ENCODE assay signal across 26 cellular contexts in genomic region chr1:26388791-26389445, GRCh38. TPM values are rescaled to one million over a fixed set of nuclear protein-coding genes. Genes with fewer than 3 reads are reported as not detected.
DNase-seq lines count a peak whose midpoint lies in the region; ATAC-seq, FAIRE-seq and TF ChIP-seq lines count a peak whose summit lies in the region.
"Had no signal": no experiment of that assay in that cellular context is flagged by ENCODE, and none has a peak within 500 bp of the region (broad histone marks: within the 10 kb centered on the region; RNA-seq: fewer than 3 reads in every experiment).

No MANE protein-coding gene starts in this region.

- WGBS in GM12878 (ENCODE audit: insufficient coverage, insufficient replicate concordance, low lambda C conversion rate, missing lambda C conversion rate) = 36% methylated on average over 7 of the region's 7 CpGs
- 59% methylated on average over 7 of the region's 7 CpGs for WGBS in smooth muscle cell (ENCODE audit: low lambda C conversion rate)

- peaks cover 2% of the 10 kb centered on the region for H3K36me3 Mint-ChIP-seq in activated CD4-positive, alpha-beta T cell treated with anti-CD3 and anti-CD28 coated beads, Interleukin-2, amount 10 ng/mL, durations not matched to agents 7 days and 5 days (ENCODE audit: low read depth)
- H3K36me3 Mint-ChIP-seq in HFFc6 (ENCODE audit: low read depth) = no peaks in the 10 kb centered on the region
- H3K36me3 Mint-ChIP-seq: naive B cell had no signal

- H4K20me1 ChIP-seq in PC-3 (ENCODE audit: low read length) (no peaks in the 10 kb centered on the region), GM12878 (ENCODE audit: control insufficient read depth, insufficient read depth) (no peaks in the 10 kb centered on the region), smooth muscle cell (ENCODE audit: low read depth) (no peaks in the 10 kb centered on the region), MM.1S (ENCODE audit: insufficient read depth, low read length) (no peaks in the 10 kb centered on the region)
- H4K20me1 ChIP-seq: BLaER1 had no signal

- H2AFZ ChIP-seq in PC-3 (ENCODE audit: low read length) = no peak overlapping the region
- H2AFZ ChIP-seq in GM12878 (ENCODE audit: control insufficient read depth, low read depth, low read length) = no peak overlapping the region
- no peak overlapping the region for H2AFZ ChIP-seq in smooth muscle cell (ENCODE audit: low read depth)
- H2AFZ ChIP-seq in MM.1S (ENCODE audit: low read length) = no peak overlapping the region

- POLR2A ChIA-PET in activated CD4-positive, alpha-beta T cell treated with anti-CD3 and anti-CD28 coated beads, Interleukin-2, amount 10 ng/mL, durations not matched to agents 7 days and 5 days (lab: Charles Lee) = no interaction called here
- POLR2A ChIA-PET in PC-3 (lab: Charles Lee; ENCODE audit: unreplicated experiment) = no interaction called here
- POLR2A ChIA-PET in GM12878 (lab: Charles Lee) = interaction anchor here (0.5 to 1.0 kb wide), 2 partner anchors 11 to 18 kb away, joined by 3 to 6 read pairs; no protein-coding TSS in a partner anchor

- peak overlapping the region; percentile 0; the same call in 1 of the 2 replicates for H3K4me2 ChIP-seq in PC-3 (ENCODE audit: low read length)
- no peak overlapping the region for H3K4me2 ChIP-seq in GM12878 (ENCODE audit: control insufficient read depth, insufficient read depth)
- peak overlapping the region; percentile 35 for H3K4me2 ChIP-seq in smooth muscle cell
- H3K4me2 ChIP-seq in MM.1S (ENCODE audit: low read depth, low read length) = no peak overlapping the region
- H3K4me2 ChIP-seq: A549, BLaER1 had no signal

- CTCF ChIA-PET in activated CD4-positive, alpha-beta T cell treated with anti-CD3 and anti-CD28 coated beads, Interleukin-2, amount 10 ng/mL, durations not matched to agents 7 days and 5 days (lab: Charles Lee) = interaction anchor here (1.1 to 2.3 kb wide), 7 partner anchors 11 to 155 kb away, joined by 3 to 8 read pairs (median 5); partner anchors contain the start of gene CEP85
- CTCF ChIA-PET in PC-3 (lab: Charles Lee) = interaction anchor here (0.6 to 1.0 kb wide), 2 partner anchors 11 to 16 kb away, joined by 3 read pairs; no protein-coding TSS in a partner anchor
- CTCF ChIA-PET in GM12878 (lab: Yijun Ruan, JAX) = interaction anchor here (1.2 to 2.4 kb wide), 4 partner anchors 11 to 104 kb away, joined by 3 to 11 read pairs (median 6); no protein-coding TSS in a partner anchor

- H3F3A ChIP-seq in PC-3 (ENCODE audit: low read length, unreplicated experiment) = no peaks in the 10 kb centered on the region
- no peaks in the 10 kb centered on the region for H3F3A ChIP-seq in smooth muscle cell (ENCODE audit: low read depth)
- H3F3A ChIP-seq in MM.1S (ENCODE audit: insufficient read depth, low read length) = no peaks in the 10 kb centered on the region

- H3K4me1 ChIP-seq in PC-3 (ENCODE audit: insufficient read depth, low read length) = peaks cover 29% of the 10 kb centered on the region
- no peaks in the 10 kb centered on the region for H3K4me1 ChIP-seq in GM12878 (ENCODE audit: control insufficient read depth, insufficient read depth, low read length)
- H3K4me1 ChIP-seq in smooth muscle cell (ENCODE audit: low read depth) = peaks cover 9% of the 10 kb centered on the region
- H3K4me1 ChIP-seq in MM.1S (ENCODE audit: low read length) = no peaks in the 10 kb centered on the region

- TF ChIP-seq CTCF in PC-3 (conservative IDR thresholded peaks at IDR 0.05; ENCODE audit: low read depth, low read length) = no peak
- no peak for TF ChIP-seq CTCF in GM12878 (IDR thresholded peaks at IDR 0.05 in 2 of 3, conservative IDR thresholded peaks at IDR 0.05 in 1 of 3; ENCODE audit: control insufficient read depth in 2 of 3, extremely low read depth in 1 of 3, insufficient read depth in 1 of 3, low read depth in 3 of 3, low read length in 3 of 3)
- no peak for TF ChIP-seq CTCF in smooth muscle cell (IDR thresholded peaks at IDR 0.05; ENCODE audit: borderline replicate concordance, insufficient read depth, poor library complexity, severe bottlenecking)
- no peak for TF ChIP-seq CTCF in MM.1S (IDR thresholded peaks at IDR 0.05; ENCODE audit: low read length)
- TF ChIP-seq CTCF in HFFc6 (IDR thresholded peaks at IDR 0.05) = no peak

- no peaks in the 10 kb centered on the region for H3K36me3 ChIP-seq in PC-3 (ENCODE audit: low read depth, low read length)
- H3K36me3 ChIP-seq in GM12878 (ENCODE audit: control insufficient read depth in 2 of 2, insufficient read depth in 2 of 2, low read length in 1 of 2) = no peaks in the 10 kb centered on the region
- no peaks in the 10 kb centered on the region for H3K36me3 ChIP-seq in smooth muscle cell (ENCODE audit: low read depth)
- no peaks in the 10 kb centered on the region for H3K36me3 ChIP-seq in MM.1S (replicated peaks; ENCODE audit: insufficient read depth, low read length)
- H3K36me3 ChIP-seq: BLaER1, heart left ventricle had no signal

- no peaks in the 10 kb centered on the region for H3K9me3 ChIP-seq in PC-3 (ENCODE audit: low read length)
- no peaks in the 10 kb centered on the region for H3K9me3 ChIP-seq in GM12878 (replicated peaks; ENCODE audit: control insufficient read depth, insufficient read depth, low read length)
- no peaks in the 10 kb centered on the region for H3K9me3 ChIP-seq in smooth muscle cell (replicated peaks; ENCODE audit: low read depth)
- H3K9me3 ChIP-seq in MM.1S (replicated peaks; ENCODE audit: insufficient read depth, low read length) = no peaks in the 10 kb centered on the region
- H3K9me3 ChIP-seq: A549, BLaER1, heart left ventricle had no signal

- no peak for TF ChIP-seq EP300 in GM12878 (IDR thresholded peaks at IDR 0.05; ENCODE audit: borderline replicate concordance in 1 of 2, control insufficient read depth in 1 of 2, low read depth in 2 of 2, low read length in 2 of 2)

- BruUV-seq in PC-3 (replicated peaks; lab: Mats Ljungman, UMichigan) (no TSS peak), GM12878 (replicated peaks; lab: Mats Ljungman, UMichigan) (no TSS peak)

- in situ Hi-C loops in GM12878 (cut with MboI) = no loop called here

- peaks cover 3% of the 10 kb centered on the region for H3K9me3 Mint-ChIP-seq in activated CD4-positive, alpha-beta T cell treated with anti-CD3 and anti-CD28 coated beads, Interleukin-2, amount 10 ng/mL, durations not matched to agents 7 days and 5 days
- H3K9me3 Mint-ChIP-seq in HFFc6 = no peaks in the 10 kb centered on the region
- H3K9me3 Mint-ChIP-seq: activated naive CD4-positive, alpha-beta T cell treated with anti-CD3 and anti-CD28 coated beads for 36 hours; naive B cell had no signal

- SMC1A ChIA-PET in GM12878 (lab: Charles Lee; ENCODE audit: uncharacterized antibody, unreplicated experiment) = no interaction called here

- DNase-seq in activated CD4-positive, alpha-beta T cell treated with anti-CD3 and anti-CD28 coated beads, Interleukin-2, amount 10 ng/mL, durations not matched to agents 7 days and 5 days = no peak
- DNase-seq in activated CD4-positive, alpha-beta T cell treated with anti-CD3 and anti-CD28 coated beads, Interleukin-2, amount 50 U/mL, for 4 hours = no peak
- DNase-seq in PC-3 = peak; percentile 45
- DNase-seq in GM12878 (ENCODE audit: low read depth, low spot score) = no peak
- DNase-seq in smooth muscle cell (lab: John Stamatoyannopoulos, UW; ENCODE audit: unreplicated experiment) = no peak
- DNase-seq in MM.1S = no peak
- DNase-seq in HFFc6 = no peak
- DNase-seq: activated CD4-positive, alpha-beta T cell treated with anti-CD3 and anti-CD28 coated beads for 48 hours; activated naive CD4-positive, alpha-beta T cell treated with anti-CD3 and anti-CD28 coated beads for 36 hours; heart left ventricle; left colon; naive B cell; NCI-H146; NCI-H2171; NCI-H526; retina had no signal

- peaks cover 2% of the 10 kb centered on the region for H3K27me3 Mint-ChIP-seq in activated CD4-positive, alpha-beta T cell treated with anti-CD3 and anti-CD28 coated beads, Interleukin-2, amount 10 ng/mL, durations not matched to agents 7 days and 5 days
- H3K27me3 Mint-ChIP-seq in HFFc6 (ENCODE audit: insufficient read depth) = peaks cover 4% of the 10 kb centered on the region

- H3K27ac Mint-ChIP-seq in activated CD4-positive, alpha-beta T cell treated with anti-CD3 and anti-CD28 coated beads, Interleukin-2, amount 10 ng/mL, durations not matched to agents 7 days and 5 days = peak overlapping the region; percentile 2
- no peak overlapping the region for H3K27ac Mint-ChIP-seq in HFFc6
- H3K27ac Mint-ChIP-seq: activated naive CD4-positive, alpha-beta T cell treated with anti-CD3 and anti-CD28 coated beads for 36 hours; naive B cell had no signal

- TF ChIP-seq RAD21 in GM12878 (IDR thresholded peaks at IDR 0.05; ENCODE audit: insufficient read depth, low read depth, low read length) = no peak

- no peak for FAIRE-seq in GM12878 (lab: Jason Lieb, UNC)
- FAIRE-seq: A549, TTC549 had no signal

- H3K4me1 Mint-ChIP-seq in activated CD4-positive, alpha-beta T cell treated with anti-CD3 and anti-CD28 coated beads, Interleukin-2, amount 10 ng/mL, durations not matched to agents 7 days and 5 days = peaks cover 68% of the 10 kb centered on the region
- H3K4me1 Mint-ChIP-seq in HFFc6 (ENCODE audit: low read depth) = peaks cover 36% of the 10 kb centered on the region

- H3K9me2 ChIP-seq in PC-3 (replicated peaks; ENCODE audit: low read length) (no peaks in the 10 kb centered on the region), MM.1S (replicated peaks; ENCODE audit: insufficient read depth, low read length) (no peaks in the 10 kb centered on the region)

- H3K27ac ChIP-seq in PC-3 (ENCODE audit: low read length) (no peak overlapping the region), GM12878 (ENCODE audit: control insufficient read depth, insufficient read depth) (no peak overlapping the region), smooth muscle cell (ENCODE audit: low read depth) (no peak overlapping the region), MM.1S (ENCODE audit: low read length) (no peak overlapping the region)
- H3K27ac ChIP-seq: BLaER1, epithelial cell of prostate, heart left ventricle had no signal

- H3K79me2 ChIP-seq in PC-3 (ENCODE audit: low read length) = no peaks in the 10 kb centered on the region
- H3K79me2 ChIP-seq in GM12878 (ENCODE audit: control insufficient read depth, insufficient read depth, low read length) = no peaks in the 10 kb centered on the region
- no peaks in the 10 kb centered on the region for H3K79me2 ChIP-seq in smooth muscle cell (ENCODE audit: low read depth)
- no peaks in the 10 kb centered on the region for H3K79me2 ChIP-seq in MM.1S (ENCODE audit: low read length)

- H3K9ac ChIP-seq in PC-3 (ENCODE audit: low read length) (no peak overlapping the region), GM12878 (ENCODE audit: control insufficient read depth, insufficient read depth, low read length) (no peak overlapping the region), smooth muscle cell (ENCODE audit: low read depth) (no peak overlapping the region), MM.1S (ENCODE audit: low read length) (no peak overlapping the region)
- H3K9ac ChIP-seq: BLaER1 had no signal

- H3K27me3 ChIP-seq in PC-3 (ENCODE audit: low read length) = no peaks in the 10 kb centered on the region
- no peaks in the 10 kb centered on the region; a peak in 1 of 4 replicates for H3K27me3 ChIP-seq in GM12878 (replicated peaks in 1 of 2; ENCODE audit: control insufficient read depth in 2 of 2, insufficient read depth in 2 of 2, low read length in 1 of 2)
- no peaks in the 10 kb centered on the region for H3K27me3 ChIP-seq in smooth muscle cell (ENCODE audit: low read depth)
- no peaks in the 10 kb centered on the region for H3K27me3 ChIP-seq in MM.1S (replicated peaks; ENCODE audit: insufficient read depth, low read length)
- H3K27me3 ChIP-seq: BLaER1 had no signal

- ATAC-seq in PC-3 = no peak
- ATAC-seq in GM12878 = no peak
- no peak for ATAC-seq in HG03025 (IDR thresholded peaks at IDR 0.05; ENCODE audit: low FRiP score, unreplicated experiment)
- ATAC-seq: A549, heart left ventricle, left colon had no signal

- intact Hi-C loops in PC-3 (cut with micrococcal nuclease) = no loop called here
- intact Hi-C loops in GM12878 (cut with micrococcal nuclease; ENCODE audit: unreplicated experiment) = no loop called here

- RAD21 ChIA-PET in GM12878 (lab: Charles Lee; ENCODE audit: unreplicated experiment) = interaction anchor here (0.8 to 2.8 kb wide), 3 partner anchors 24 to 103 kb away, joined by 3 to 25 read pairs (median 5); no protein-coding TSS in a partner anchor

- no peak for TF ChIP-seq POLR2A in GM12878 (IDR thresholded peaks at IDR 0.05; ENCODE audit: low read depth, low read length)

- H3K4me3 ChIP-seq in PC-3 (ENCODE audit: low read length) (no peak overlapping the region), GM12878 (no peak overlapping the region), smooth muscle cell (no peak overlapping the region), MM.1S (ENCODE audit: low read length) (no peak overlapping the region)
- H3K4me3 ChIP-seq: A549, BLaER1, heart left ventricle had no signal

- H3K4me3 Mint-ChIP-seq in activated CD4-positive, alpha-beta T cell treated with anti-CD3 and anti-CD28 coated beads, Interleukin-2, amount 10 ng/mL, durations not matched to agents 7 days and 5 days = no peak overlapping the region
- H3K4me3 Mint-ChIP-seq in HFFc6 = no peak overlapping the region
- H3K4me3 Mint-ChIP-seq: activated naive CD4-positive, alpha-beta T cell treated with anti-CD3 and anti-CD28 coated beads for 36 hours; naive B cell had no signal

RNA-seq across cellular contexts. Expression of gene ZNF683, which starts 16.4 kb away (rescaled TPM):
- total RNA-seq in activated CD4-positive, alpha-beta T cell treated with anti-CD3 and anti-CD28 coated beads, Interleukin-2, amount 10 ng/mL, durations not matched to agents 7 days and 5 days = under 1 TPM in 1 of 2 experiments, not detected in 1; 0.17 TPM
- total RNA-seq in PC-3 (2014; rRNA removed) (not detected in 2 replicates), GM12878 (2014; rRNA removed) (not detected in 2 replicates), GM12878 (2014; rRNA removed; fragmentation: Illumina TruSeq; extraction: Trizol) (not detected in 2 replicates), GM12878 (2021) (not detected in 2 replicates), smooth muscle cell (not detected in 2 replicates)
- not detected in 2 replicates for total RNA-seq in GM12878 (2013; cell fraction: nucleolus; rRNA removed)
- polyA plus RNA-seq in GM12878 (2011; ENCODE audit: low read depth) = not detected
- polyA plus RNA-seq in GM12878 (2011; rRNA removed) (not detected in 2 replicates), GM12878 (2014; fragmentation: Illumina TruSeq; extraction: Trizol) (not detected in 2 replicates), GM12878 (2014; fragmentation: Nextera tagmentation; extraction: Ambion mirVana) (not detected), GM12878 (2014; rRNA removed) (not detected in 2 replicates), GM12878 (2016; fragmentation: Nextera tagmentation; extraction: Ambion mirVana) (not detected), smooth muscle cell (not detected in 2 replicates)
- polyA plus RNA-seq in GM12878 (2011; cell fraction: cytosol; rRNA removed) = not detected in 2 replicates
- not detected in 2 replicates for polyA plus RNA-seq in GM12878 (2011; cell fraction: nucleus; rRNA removed)
- not detected in 2 replicates for polyA plus RNA-seq in GM12878 (2012)
- not detected in 2 replicates for polyA minus RNA-seq in GM12878 (2011; rRNA and poly(A)+ RNA removed)
- not detected in 2 replicates for polyA minus RNA-seq in GM12878 (2011; cell fraction: cytosol; rRNA and poly(A)+ RNA removed)
- polyA minus RNA-seq in GM12878 (2011; cell fraction: nucleus; rRNA and poly(A)+ RNA removed) = not detected in 2 replicates
- not detected for total RNA-seq in HFFc6 (2021; fragmentation: NEBNext Ultra II Directional; extraction: Animal tissue kit (Norgen Biotek cat#: 25700))
- total RNA-seq: activated naive CD4-positive, alpha-beta T cell treated with anti-CD3 and anti-CD28 coated beads for 36 hours; fibroblast of villous mesenchyme; left colon; MCF 10A; mesenteric fat pad; omental fat pad had no signal
- polyA plus RNA-seq: A549 had no signal

RNA-seq across cellular contexts. Expression of gene LIN28A, which starts 21.7 kb away (rescaled TPM):
- total RNA-seq in activated CD4-positive, alpha-beta T cell treated with anti-CD3 and anti-CD28 coated beads, Interleukin-2, amount 10 ng/mL, durations not matched to agents 7 days and 5 days = not detected
- total RNA-seq in PC-3 (2014; rRNA removed) (not detected in 2 replicates), GM12878 (2014; rRNA removed) (not detected in 2 replicates), GM12878 (2014; rRNA removed; fragmentation: Illumina TruSeq; extraction: Trizol) (not detected in 2 replicates), GM12878 (2021) (0.58 and 0.59 TPM in 2 replicates), smooth muscle cell (not detected in 2 replicates)
- total RNA-seq in GM12878 (2013; cell fraction: nucleolus; rRNA removed) = not detected in 2 replicates
- not detected for polyA plus RNA-seq in GM12878 (2011; ENCODE audit: low read depth)
- polyA plus RNA-seq in GM12878 (2011; rRNA removed) (not detected in 2 replicates), GM12878 (2014; fragmentation: Illumina TruSeq; extraction: Trizol) (not detected in 2 replicates), GM12878 (2014; fragmentation: Nextera tagmentation; extraction: Ambion mirVana) (not detected), GM12878 (2014; rRNA removed) (not detected in 2 replicates), GM12878 (2016; fragmentation: Nextera tagmentation; extraction: Ambion mirVana) (under 1 TPM; 0.13 to 0.30 TPM), smooth muscle cell (0.08 and 0.13 TPM in 2 replicates)
- 0.03 TPM in 1 of 2 replicates, not detected in the other for polyA plus RNA-seq in GM12878 (2011; cell fraction: cytosol; rRNA removed)
- polyA plus RNA-seq in GM12878 (2011; cell fraction: nucleus; rRNA removed) = 0.03 TPM in 2 replicates
- not detected in 2 replicates for polyA plus RNA-seq in GM12878 (2012)
- 0.37 TPM in 1 of 2 replicates, not detected in the other for polyA minus RNA-seq in GM12878 (2011; rRNA and poly(A)+ RNA removed)
- polyA minus RNA-seq in GM12878 (2011; cell fraction: cytosol; rRNA and poly(A)+ RNA removed) = not detected in 2 replicates
- not detected in 2 replicates for polyA minus RNA-seq in GM12878 (2011; cell fraction: nucleus; rRNA and poly(A)+ RNA removed)
- not detected for total RNA-seq in HFFc6 (2021; fragmentation: NEBNext Ultra II Directional; extraction: Animal tissue kit (Norgen Biotek cat#: 25700))
- total RNA-seq: activated naive CD4-positive, alpha-beta T cell treated with anti-CD3 and anti-CD28 coated beads for 36 hours; fibroblast of villous mesenchyme; left colon; MCF 10A; mesenteric fat pad; omental fat pad; ureter had no signal
- polyA plus RNA-seq: heart left ventricle had no signal

RNA-seq across cellular contexts. Expression of gene CRYBG2, which starts 35.0 kb away (rescaled TPM):
- 1 to 10 TPM; 2.2 to 2.6 TPM for total RNA-seq in activated CD4-positive, alpha-beta T cell treated with anti-CD3 and anti-CD28 coated beads, Interleukin-2, amount 10 ng/mL, durations not matched to agents 7 days and 5 days
- total RNA-seq in PC-3 (2014; rRNA removed) (15.3 and 16.1 TPM in 2 replicates), GM12878 (2014; rRNA removed) (0.06 TPM in 1 of 2 replicates, not detected in the other), GM12878 (2014; rRNA removed; fragmentation: Illumina TruSeq; extraction: Trizol) (not detected in 2 replicates), GM12878 (2021) (0.03 TPM in 1 of 2 replicates, not detected in the other), smooth muscle cell (5.2 and 9.5 TPM in 2 replicates)
- 0.21 TPM in 1 of 2 replicates, not detected in the other for total RNA-seq in GM12878 (2013; cell fraction: nucleolus; rRNA removed)
- polyA plus RNA-seq in GM12878 (2011; ENCODE audit: low read depth) = not detected
- polyA plus RNA-seq in GM12878 (2011; rRNA removed) (0.16 and 0.30 TPM in 2 replicates), GM12878 (2014; fragmentation: Illumina TruSeq; extraction: Trizol) (not detected in 2 replicates), GM12878 (2014; fragmentation: Nextera tagmentation; extraction: Ambion mirVana) (not detected), GM12878 (2014; rRNA removed) (0.04 and 0.25 TPM in 2 replicates), GM12878 (2016; fragmentation: Nextera tagmentation; extraction: Ambion mirVana) (1 to 10 TPM in 1 of 2 experiments, under 1 TPM in 1; 0.50 to 1.2 TPM), smooth muscle cell (4.1 and 9.8 TPM in 2 replicates)
- polyA plus RNA-seq in GM12878 (2011; cell fraction: cytosol; rRNA removed) = 0.21 and 0.62 TPM in 2 replicates
- 0.20 and 0.48 TPM in 2 replicates for polyA plus RNA-seq in GM12878 (2011; cell fraction: nucleus; rRNA removed)
- polyA plus RNA-seq in GM12878 (2012) = 0.09 TPM in 1 of 2 replicates, not detected in the other
- polyA minus RNA-seq in GM12878 (2011; rRNA and poly(A)+ RNA removed) = not detected in 2 replicates
- polyA minus RNA-seq in GM12878 (2011; cell fraction: cytosol; rRNA and poly(A)+ RNA removed) = not detected in 2 replicates
- not detected in 2 replicates for polyA minus RNA-seq in GM12878 (2011; cell fraction: nucleus; rRNA and poly(A)+ RNA removed)
- not detected for total RNA-seq in HFFc6 (2021; fragmentation: NEBNext Ultra II Directional; extraction: Animal tissue kit (Norgen Biotek cat#: 25700))
- total RNA-seq: fibroblast of villous mesenchyme, omental fat pad had no signal
- polyA plus RNA-seq: heart left ventricle had no signal

RNA-seq across cellular contexts. Expression of gene DHDDS, which starts 43.2 kb away (rescaled TPM):
- total RNA-seq in activated CD4-positive, alpha-beta T cell treated with anti-CD3 and anti-CD28 coated beads, Interleukin-2, amount 10 ng/mL, durations not matched to agents 7 days and 5 days = 10 to 100 TPM; 49.1 to 55.3 TPM
- total RNA-seq in PC-3 (2014; rRNA removed) (49.6 and 52.8 TPM in 2 replicates), GM12878 (2014; rRNA removed) (33.1 and 33.2 TPM in 2 replicates), GM12878 (2014; rRNA removed; fragmentation: Illumina TruSeq; extraction: Trizol) (35.6 and 38.5 TPM in 2 replicates), GM12878 (2021) (41.6 and 46.9 TPM in 2 replicates), smooth muscle cell (37.5 and 56.4 TPM in 2 replicates)
- total RNA-seq in GM12878 (2013; cell fraction: nucleolus; rRNA removed) = 103 and 121 TPM in 2 replicates
- 30.2 TPM for polyA plus RNA-seq in GM12878 (2011; ENCODE audit: low read depth)
- polyA plus RNA-seq in GM12878 (2011; rRNA removed) (37.2 and 38.7 TPM in 2 replicates), GM12878 (2014; fragmentation: Illumina TruSeq; extraction: Trizol) (37.2 and 49.5 TPM in 2 replicates), GM12878 (2014; fragmentation: Nextera tagmentation; extraction: Ambion mirVana) (10 to 100 TPM; 22.7 to 27.2 TPM), GM12878 (2014; rRNA removed) (34.7 TPM in 2 replicates), GM12878 (2016; fragmentation: Nextera tagmentation; extraction: Ambion mirVana) (10 to 100 TPM; 45.4 to 47.5 TPM), smooth muscle cell (41.5 and 53.6 TPM in 2 replicates)
- 33.5 and 36.1 TPM in 2 replicates for polyA plus RNA-seq in GM12878 (2011; cell fraction: cytosol; rRNA removed)
- polyA plus RNA-seq in GM12878 (2011; cell fraction: nucleus; rRNA removed) = 40.2 and 51.2 TPM in 2 replicates
- polyA plus RNA-seq in GM12878 (2012) = 22.7 and 30.5 TPM in 2 replicates
- polyA minus RNA-seq in GM12878 (2011; rRNA and poly(A)+ RNA removed) = 46.5 and 49.0 TPM in 2 replicates
- 10.0 and 11.6 TPM in 2 replicates for polyA minus RNA-seq in GM12878 (2011; cell fraction: cytosol; rRNA and poly(A)+ RNA removed)
- 29.4 and 53.9 TPM in 2 replicates for polyA minus RNA-seq in GM12878 (2011; cell fraction: nucleus; rRNA and poly(A)+ RNA removed)
- 10 to 100 TPM; 68.3 to 76.1 (median 70.8) TPM for total RNA-seq in HFFc6 (2021; fragmentation: NEBNext Ultra II Directional; extraction: Animal tissue kit (Norgen Biotek cat#: 25700))

Comparison
In these comparisons a context has a peak if more than half of its experiments do, and no peak if none do; other contexts are left out.
1. H3K4me2 ChIP-seq: peak in PC-3 (single experiment) and smooth muscle cell (single experiment); none in GM12878 (single experiment) and MM.1S (single experiment).